Comparison of ENCODE assay signal across 32 cellular contexts in the genomic region with DNA sequence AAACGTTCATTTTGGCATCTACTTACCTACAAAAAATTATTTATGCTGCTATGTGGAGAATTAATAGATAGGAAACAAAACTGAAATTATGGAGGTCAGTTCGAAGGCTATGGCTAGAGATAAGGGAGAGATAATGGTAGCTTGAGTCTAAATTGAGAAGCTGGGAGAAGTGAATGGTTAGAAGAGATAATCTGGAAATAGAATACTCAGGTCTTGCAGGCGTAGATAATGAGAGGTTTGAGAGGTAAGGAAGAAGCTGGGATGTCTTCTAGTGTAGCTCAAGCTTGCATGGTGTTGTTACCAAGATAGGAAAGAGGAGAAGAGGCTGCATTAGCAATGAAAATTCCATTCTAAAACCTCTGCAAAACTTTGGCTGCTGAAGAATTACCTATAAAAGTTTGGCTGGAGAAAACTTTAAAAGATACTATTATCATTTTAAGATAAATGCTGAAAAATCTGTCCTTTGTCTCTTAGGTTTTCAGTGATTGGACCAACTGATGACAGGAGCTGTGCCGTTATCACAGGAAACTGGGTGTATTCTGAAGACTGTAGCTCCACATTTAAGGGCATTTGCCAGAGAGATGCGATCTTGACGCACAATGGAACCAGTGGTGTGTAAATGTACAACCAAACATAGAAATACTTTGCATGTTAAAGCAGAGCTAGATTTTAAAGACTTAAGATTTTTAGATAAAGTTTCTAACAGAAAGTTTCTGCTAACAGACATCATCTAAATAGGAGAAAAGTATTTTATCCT. TPM values are rescaled to one million over a fixed set of nuclear protein-coding genes. Genes with fewer than 3 reads are reported as not detected.
"Had no signal": no experiment of that assay in that cellular context is flagged by ENCODE, and none has a peak within 500 bp of the region (broad histone marks: within the 10 kb centered on the region; RNA-seq: fewer than 3 reads in every experiment).

No MANE protein-coding gene starts in this region.

- DNase-seq: colonic mucosa; effector CD8-positive, alpha-beta T cell; endodermal cell; foreskin keratinocyte; heart left ventricle; left cardiac atrium; left lung; naive thymus-derived CD8-positive, alpha-beta T cell; nephron progenitor cell; nucleus accumbens; stimulated activated CD4-positive, alpha-beta T cell treated with anti-CD3 and anti-CD28 coated beads, Interleukin-2, amount 100 ng/mL, for 24 hours; stimulated activated CD4-positive, alpha-beta T cell treated with anti-CD3 and anti-CD28 coated beads, Interleukin-4, amount 100 ng/mL, for 24 hours; stimulated activated naive CD4-positive, alpha-beta T cell treated with Interleukin-2 at 50 U/mL for 16 hours; upper lobe of left lung had no signal

- H3K9me3 ChIP-seq: colonic mucosa, esophagus muscularis mucosa, gastroesophageal sphincter, heart left ventricle, left lung, prostate gland, right atrium auricular region, thoracic aorta, tibial nerve, upper lobe of left lung had no signal

- H3K4me2 ChIP-seq: hepatocyte had no signal

- H3K79me2 ChIP-seq: hepatocyte had no signal

- H3K27me3 ChIP-seq: colonic mucosa, esophagus muscularis mucosa, foreskin keratinocyte, gastroesophageal sphincter, hepatocyte, left lung, right atrium auricular region, tibial nerve, upper lobe of left lung had no signal

- FAIRE-seq: urothelium cell line had no signal

- H2AFZ ChIP-seq: hepatocyte had no signal

- ATAC-seq: foreskin keratinocyte; gastroesophageal sphincter; heart left ventricle; left cardiac atrium; left lung; naive thymus-derived CD8-positive, alpha-beta T cell; sciatic nerve; stimulated activated effector memory CD8-positive, alpha-beta T cell treated with anti-CD3 and anti-CD28 coated beads, Interleukin-12 subunit alpha, Interleukin-12 subunit beta, amount 100 ng/mL, for 72 hours had no signal

- H3K36me3 ChIP-seq: colonic mucosa, esophagus muscularis mucosa, gastroesophageal sphincter, heart left ventricle, left lung, prostate gland, right atrium auricular region, thoracic aorta, tibial nerve, upper lobe of left lung had no signal

- H3K4me1 ChIP-seq: colonic mucosa, esophagus muscularis mucosa, gastroesophageal sphincter, heart left ventricle, left lung, prostate gland, right atrium auricular region, tibial nerve, upper lobe of left lung had no signal

- H3K4me3 ChIP-seq: colonic mucosa, esophagus muscularis mucosa, gastroesophageal sphincter, heart left ventricle, hepatocyte, left lung, prostate gland, right atrium auricular region, thoracic aorta, tibial nerve, upper lobe of left lung had no signal

- H3K27ac ChIP-seq: colonic mucosa, epithelial cell of prostate, esophagus muscularis mucosa, foreskin keratinocyte, gastroesophageal sphincter, heart left ventricle, hepatocyte, left lung, prostate gland, right atrium auricular region, thoracic aorta, tibial nerve, upper lobe of left lung had no signal

RNA-seq across cellular contexts. Expression of gene KLRF2, which starts 14.1 kb away (rescaled TPM):
- total RNA-seq: colonic mucosa; endodermal cell; esophagus muscularis mucosa; fibroblast of lung; foreskin keratinocyte; gastroesophageal sphincter; heart left ventricle; hepatocyte; kidney epithelial cell; left cardiac atrium; left lung; lower leg skin; lung microvascular endothelial cell; mesenteric fat pad; myocyte; naive thymus-derived CD8-positive, alpha-beta T cell; osteocyte; prostate gland; right atrium auricular region; sciatic nerve; thoracic aorta; tibial nerve; upper lobe of left lung had no signal
- polyA plus RNA-seq: fibroblast of lung; foreskin keratinocyte; heart left ventricle; hepatocyte; naive thymus-derived CD8-positive, alpha-beta T cell had no signal

RNA-seq across cellular contexts. Expression of gene CLEC2B, which starts 26.2 kb away (rescaled TPM):
- total RNA-seq: endodermal cell, osteocyte had no signal

RNA-seq across cellular contexts. Expression of gene CLEC2A, which starts 36.8 kb away (rescaled TPM):
- total RNA-seq: colonic mucosa; esophagus muscularis mucosa; fibroblast of lung; foreskin keratinocyte; gastroesophageal sphincter; heart left ventricle; hepatocyte; kidney epithelial cell; left cardiac atrium; left lung; lung microvascular endothelial cell; mesenteric fat pad; myocyte; naive thymus-derived CD8-positive, alpha-beta T cell; osteocyte; prostate gland; right atrium auricular region; sciatic nerve; thoracic aorta; tibial nerve; upper lobe of left lung had no signal
- polyA plus RNA-seq: fibroblast of lung; foreskin keratinocyte; heart left ventricle; hepatocyte; naive thymus-derived CD8-positive, alpha-beta T cell had no signal
